2 cellular contexts compared by ENCODE assay signal in genomic region chr7:154304231-154304630, GRCh38.
TF ChIP-seq lines count a peak whose summit lies in the region.

No MANE protein-coding gene starts in this region.

TF ChIP-seq in SK-N-SH treated with all-trans-retinoic acid at 6 μM for 48 hours, 23 proteins besides CTCF, POLR2A, EP300 and RAD21 (continued from another document):
- TF ChIP-seq CSRNP3 (CRISPR knock-in tag; IDR thresholded peaks at IDR 0.05), result no peak

TF ChIP-seq in neural cell, 6 proteins besides CTCF, POLR2A, EP300 and RAD21 (continued from another document):
- no peak for TF ChIP-seq POLR2AphosphoS5 (IDR thresholded peaks at IDR 0.05)
- TF ChIP-seq EZH2 (IDR thresholded peaks at IDR 0.05; ENCODE audit: borderline replicate concordance, insufficient read depth, low read length, poor library complexity, severe bottlenecking), result no peak
- TF ChIP-seq TAF1 (IDR thresholded peaks at IDR 0.05; ENCODE audit: low read depth), result no peak
